In the genomic region with DNA sequence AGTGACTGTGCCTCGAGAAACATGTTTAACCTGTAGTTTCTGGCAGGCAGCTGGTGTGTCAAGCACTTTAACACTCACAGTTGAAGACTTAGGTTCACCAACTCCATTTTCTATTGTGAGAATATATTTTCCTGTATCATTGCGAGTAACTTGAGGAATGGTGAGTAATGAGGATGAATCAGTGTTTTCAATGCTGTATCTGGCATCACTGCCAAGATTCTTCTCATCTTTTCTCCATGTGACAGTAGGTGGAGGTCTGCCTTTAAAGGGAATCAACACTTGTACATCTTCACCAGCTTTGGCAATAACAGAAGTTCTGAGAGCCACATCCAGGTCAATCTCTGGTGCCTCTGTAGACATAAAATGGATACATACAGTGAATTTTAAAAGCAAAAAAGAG, we compare ENCODE assay signal across 16 cellular contexts.
A peak's percentile ranks its signal among the peaks of the same experiment; 100 is the strongest.
DNase-seq lines count a peak whose midpoint lies in the region; ATAC-seq, FAIRE-seq and TF ChIP-seq lines count a peak whose summit lies in the region.
"Had no signal": no experiment of that assay in that cellular context is flagged by ENCODE, and none has a peak within 500 bp of the region (broad histone marks: within the 10 kb centered on the region; RNA-seq: fewer than 3 reads in every experiment).

No MANE protein-coding gene starts in this region.

- H3K4me3 ChIP-seq in psoas muscle, result no peak overlapping the region
- H3K4me3 ChIP-seq: body of pancreas, pancreas had no signal

- intact Hi-C loops in psoas muscle (cut with DNase I), result no loop called here

- peaks cover 41 to 100% of the 10 kb centered on the region in 2 donors for H3K36me3 ChIP-seq in psoas muscle (ENCODE audit: insufficient read depth in 1 of 2, low read depth in 1 of 2)

- TF ChIP-seq CTCF in psoas muscle (IDR thresholded peaks at IDR 0.05) (no peak), D721Med (IDR thresholded peaks at IDR 0.05; ENCODE audit: insufficient read depth, missing control alignments) (no peak)

- H3K27ac ChIP-seq in epithelial cell of prostate (peak overlapping the region; percentile 22), psoas muscle (peak overlapping the region; percentile 74)
- H3K27ac ChIP-seq: body of pancreas, pancreas had no signal

- 47 to 59% (median 48%) methylated on average over 2 of the region's 2 CpGs for WGBS in psoas muscle, 3 donors

- peaks cover 31% of the 10 kb centered on the region for H3K4me1 ChIP-seq in psoas muscle
- H3K4me1 ChIP-seq: body of pancreas, pancreas had no signal

- peak; percentile 91 for DNase-seq in EH (ENCODE audit: low read depth)
- DNase-seq in RKO (ENCODE audit: low spot score), result peak; percentile 76
- DNase-seq in epithelial cell of prostate (ENCODE audit: low read depth, low spot score), result peak; percentile 64
- no peak for DNase-seq in psoas muscle
- DNase-seq in D721Med (ENCODE audit: insufficient read length, low spot score), result no peak
- DNase-seq in NCI-H1436 (lab: John Stamatoyannopoulos, UW), result no peak
- DNase-seq: body of pancreas; DMS53; MM.1S; NCI-H524; pancreas; SHP77; stimulated activated CD4-positive, alpha-beta T cell treated with anti-CD3 and anti-CD28 coated beads, Interleukin-2, amount 100 ng/mL, for 24 hours; stimulated activated naive B cell treated with anti-CD40 and anti-IgM and Interleukin-4, amounts not matched to agents 10 μg/mL and 1 μg/mL and 100 μg/mL, for 72 hours had no signal

- ATAC-seq in psoas muscle (peak; percentile 50 to 71 (median 64)), GM18505 (IDR thresholded peaks at IDR 0.05; ENCODE audit: unreplicated experiment) (no peak), GM21619 (IDR thresholded peaks at IDR 0.05; ENCODE audit: unreplicated experiment) (no peak)
- ATAC-seq: body of pancreas; pancreas; stimulated activated naive B cell treated with anti-CD40 and anti-IgM and Interleukin-4, amounts not matched to agents 10 μg/mL and 1 μg/mL and 100 μg/mL, for 72 hours had no signal

- TF ChIP-seq POLR2A in GM18505 (IDR thresholded peaks at IDR 0.05; ENCODE audit: borderline replicate concordance, extremely low read depth, insufficient read depth, insufficient read length), result no peak

- H3K27me3 ChIP-seq in psoas muscle (ENCODE audit: insufficient read depth in 3 of 3, low read length in 2 of 3), result no peaks in the 10 kb centered on the region
- H3K27me3 ChIP-seq: body of pancreas, pancreas had no signal

- H3K9me3 ChIP-seq in psoas muscle, result no peaks in the 10 kb centered on the region
- H3K9me3 ChIP-seq: body of pancreas, pancreas had no signal

- no peak for FAIRE-seq in D721Med (lab: Jason Lieb, UNC)
- FAIRE-seq: pancreas had no signal

Comparison
In these comparisons a context has a peak if more than half of its experiments do, and no peak if none do; other contexts are left out.
1. DNase-seq: peak in EH (single experiment), RKO (single experiment) and epithelial cell of prostate (single experiment); none in psoas muscle (0 of 2), D721Med (single experiment) and NCI-H1436 (single experiment).
2. ATAC-seq: peak in psoas muscle (4 of 4); none in GM18505 (single experiment) and GM21619 (single experiment).